8 cellular contexts compared by ENCODE assay signal in genomic region chr1:206674745-206675175, GRCh38. TPM values are rescaled to one million over a fixed set of nuclear protein-coding genes. Genes with fewer than 3 reads are reported as not detected.
DNase-seq lines count a peak whose midpoint lies in the region; ATAC-seq and TF ChIP-seq lines count a peak whose summit lies in the region.

No MANE protein-coding gene starts in this region.

- H3K4me2 ChIP-seq in smooth muscle cell (peak overlapping the region; percentile 33), OCI-LY7 (ENCODE audit: low read length) (no peak overlapping the region)

- peaks cover 5% of the 10 kb centered on the region for H3K27me3 Mint-ChIP-seq in activated B cell treated with CpG ODN at 0.5 μM for 24 hours

- H3K36me3 ChIP-seq in right atrium auricular region (no peaks in the 10 kb centered on the region), smooth muscle cell (ENCODE audit: low read depth) (no peaks in the 10 kb centered on the region), OCI-LY7 (ENCODE audit: insufficient read depth, low read length) (no peaks in the 10 kb centered on the region)

- intact Hi-C loops in activated B cell treated with CpG ODN at 0.5 μM for 24 hours (cut with micrococcal nuclease) (loop anchor here (5.0 kb wide), 2 partner anchors 202 to 622 kb away; partner anchors contain the start of genes IKBKE and RHEX), OCI-LY7 (cut with micrococcal nuclease; ENCODE audit: unreplicated experiment) (no loop called here)

- H3F3A ChIP-seq in smooth muscle cell (ENCODE audit: low read depth) = no peaks in the 10 kb centered on the region

- DNase-seq in H4 (ENCODE audit: low spot score) = peak; percentile 97
- no peak for DNase-seq in activated B cell treated with CpG ODN at 0.5 μM for 24 hours
- no peak for DNase-seq in right atrium auricular region (ENCODE audit: low spot score)
- DNase-seq in smooth muscle cell (lab: John Stamatoyannopoulos, UW; ENCODE audit: unreplicated experiment) = no peak
- DNase-seq in CD1c-positive myeloid dendritic cell (ENCODE audit: extremely low spot score) = no peak
- DNase-seq in OCI-LY7 (ENCODE audit: low spot score) = no peak

- H3K9ac ChIP-seq in smooth muscle cell (ENCODE audit: low read depth) = no peak overlapping the region

- H3K9me3 ChIP-seq in right atrium auricular region = no peaks in the 10 kb centered on the region
- no peaks in the 10 kb centered on the region for H3K9me3 ChIP-seq in smooth muscle cell (replicated peaks; ENCODE audit: low read depth)
- H3K9me3 ChIP-seq in OCI-LY7 (ENCODE audit: low read length) = no peaks in the 10 kb centered on the region

- WGBS in smooth muscle cell (ENCODE audit: low lambda C conversion rate) = 25% methylated on average over 1 of the region's 1 CpG

- POLR2A ChIA-PET in activated B cell treated with CpG ODN at 0.5 μM for 24 hours (lab: Charles Lee) (interaction anchor here (1.8 kb wide), 1 partner anchor 39 kb away, joined by 5 read pairs; the partner anchor contains the start of gene DYRK3), OCI-LY7 (lab: Charles Lee) (interaction anchor here (0.6 to 2.8 kb wide), 5 partner anchors 9 to 887 kb away, joined by 3 to 8 read pairs (median 6); no protein-coding TSS in a partner anchor)

- BruUV-seq in OCI-LY7 (replicated peaks; lab: Mats Ljungman, UMichigan) = no TSS peak

- TF ChIP-seq CTCF in activated B cell treated with CpG ODN at 0.5 μM for 24 hours (IDR thresholded peaks at IDR 0.05) = no peak
- TF ChIP-seq CTCF in right atrium auricular region (IDR thresholded peaks at IDR 0.05) = no peak
- no peak for TF ChIP-seq CTCF in smooth muscle cell (IDR thresholded peaks at IDR 0.05; ENCODE audit: borderline replicate concordance, insufficient read depth, poor library complexity, severe bottlenecking)
- TF ChIP-seq CTCF in OCI-LY7 (conservative IDR thresholded peaks at IDR 0.05; ENCODE audit: low read length) = no peak

- H3K9me2 ChIP-seq in OCI-LY7 (ENCODE audit: insufficient read depth, low read length) = no peaks in the 10 kb centered on the region

- H3K36me3 Mint-ChIP-seq in activated B cell treated with CpG ODN at 0.5 μM for 24 hours (ENCODE audit: low read depth) = no peaks in the 10 kb centered on the region

- peak overlapping the region; percentile 73 for H3K27ac Mint-ChIP-seq in activated B cell treated with CpG ODN at 0.5 μM for 24 hours

- no peaks in the 10 kb centered on the region for H3K9me3 Mint-ChIP-seq in activated B cell treated with CpG ODN at 0.5 μM for 24 hours

- peak overlapping the region; percentile 6 for H2AFZ ChIP-seq in smooth muscle cell (ENCODE audit: low read depth)
- H2AFZ ChIP-seq in OCI-LY7 (ENCODE audit: low read length) = no peak overlapping the region

- H4K20me1 ChIP-seq in smooth muscle cell (ENCODE audit: low read depth) (no peaks in the 10 kb centered on the region), OCI-LY7 (ENCODE audit: insufficient read depth, low read length) (no peaks in the 10 kb centered on the region)

- H3K4me1 ChIP-seq in right atrium auricular region (peaks cover 0 to 42% of the 10 kb centered on the region in 2 donors), smooth muscle cell (ENCODE audit: low read depth) (peaks cover 17% of the 10 kb centered on the region), OCI-LY7 (ENCODE audit: insufficient read depth, low read length, poor library complexity, severe bottlenecking) (peaks cover 57% of the 10 kb centered on the region)

- peaks cover 24% of the 10 kb centered on the region for H3K4me1 Mint-ChIP-seq in activated B cell treated with CpG ODN at 0.5 μM for 24 hours

- H3K4me3 Mint-ChIP-seq in activated B cell treated with CpG ODN at 0.5 μM for 24 hours = no peak overlapping the region

- peak overlapping the region; percentile 45 to 77 for H3K27ac ChIP-seq in right atrium auricular region
- peak overlapping the region; percentile 80 for H3K27ac ChIP-seq in smooth muscle cell (ENCODE audit: low read depth)
- no peak overlapping the region for H3K27ac ChIP-seq in OCI-LY7 (ENCODE audit: low read depth, low read length, poor library complexity, severe bottlenecking)

- no peak for ATAC-seq in activated B cell treated with CpG ODN at 0.5 μM for 24 hours (ENCODE audit: low read depth)
- ATAC-seq in GM21825 (IDR thresholded peaks at IDR 0.05; ENCODE audit: unreplicated experiment) = no peak
- ATAC-seq in HG03196 (IDR thresholded peaks at IDR 0.05; ENCODE audit: unreplicated experiment) = no peak

- no peaks in the 10 kb centered on the region for H3K79me2 ChIP-seq in smooth muscle cell (ENCODE audit: low read depth)
- no peaks in the 10 kb centered on the region for H3K79me2 ChIP-seq in OCI-LY7 (ENCODE audit: insufficient read depth, low read depth, low read length)

- H3K27me3 ChIP-seq in right atrium auricular region = no peaks in the 10 kb centered on the region
- H3K27me3 ChIP-seq in smooth muscle cell (ENCODE audit: low read depth) = peaks cover 3% of the 10 kb centered on the region

- CTCF ChIA-PET in activated B cell treated with CpG ODN at 0.5 μM for 24 hours (lab: Charles Lee) (interaction anchor here (1.5 to 3.6 kb wide), 3 partner anchors 11 to 60 kb away, joined by 3 to 40 read pairs (median 5); no protein-coding TSS in a partner anchor), OCI-LY7 (lab: Charles Lee; ENCODE audit: unreplicated experiment) (interaction anchor here (1.3 to 1.9 kb wide), 2 partner anchors 15 to 39 kb away, joined by 3 to 4 read pairs; partner anchors contain the start of gene DYRK3)

- no peak overlapping the region for H3K4me3 ChIP-seq in right atrium auricular region
- no peak overlapping the region for H3K4me3 ChIP-seq in smooth muscle cell
- no peak overlapping the region for H3K4me3 ChIP-seq in OCI-LY7 (ENCODE audit: low read depth, low read length, poor library complexity, severe bottlenecking)

RNA-seq across cellular contexts. Expression of gene MAPKAPK2, which starts 9.9 kb away (rescaled TPM):
- total RNA-seq in H4 (2014; rRNA removed; shearing (Covaris generic)) = 11.8 and 12.7 TPM in 2 replicates
- total RNA-seq in activated B cell treated with CpG ODN at 0.5 μM for 24 hours = 71.2 and 72.1 TPM in 2 replicates
- 100 to 1,000 TPM; 136 to 158 TPM for total RNA-seq in right atrium auricular region
- 36.0 and 40.9 TPM in 2 replicates for total RNA-seq in smooth muscle cell
- 14.3 and 16.9 TPM in 2 replicates for polyA plus RNA-seq in smooth muscle cell
- total RNA-seq in OCI-LY7 (2014; rRNA removed; shearing (Covaris generic)) = 14.5 and 16.3 TPM in 2 replicates
- 39.9 and 46.5 TPM in 2 replicates for total RNA-seq in OCI-LY7 (2022)

RNA-seq across cellular contexts. Expression of gene DYRK3, which starts 39.4 kb away (rescaled TPM):
- total RNA-seq in H4 (2014; rRNA removed; shearing (Covaris generic)) = 13.4 and 19.6 TPM in 2 replicates
- total RNA-seq in activated B cell treated with CpG ODN at 0.5 μM for 24 hours = 0.33 and 0.37 TPM in 2 replicates
- total RNA-seq in right atrium auricular region = 10 to 100 TPM; 16.5 to 20.6 TPM
- total RNA-seq in smooth muscle cell = 11.1 and 21.4 TPM in 2 replicates
- 6.9 and 13.7 TPM in 2 replicates for polyA plus RNA-seq in smooth muscle cell
- total RNA-seq in OCI-LY7 (2014; rRNA removed; shearing (Covaris generic)) = 9.7 and 9.8 TPM in 2 replicates
- 9.4 and 10.9 TPM in 2 replicates for total RNA-seq in OCI-LY7 (2022)
